ENCODE assay signal across 31 cellular contexts in genomic region chr9:77429928-77430327, GRCh38.
"Had no signal": no experiment of that assay in that cellular context is flagged by ENCODE, and none has a peak within 500 bp of the region (broad histone marks: within the 10 kb centered on the region; RNA-seq: fewer than 3 reads in every experiment).

No MANE protein-coding gene starts in this region.

- FAIRE-seq: pancreas had no signal

- H3K27me3 ChIP-seq: neutrophil, pancreas, right lobe of liver, spleen, suprapubic skin, testis, tibial artery, transverse colon, upper lobe of right lung, uterus had no signal

- H3K36me3 Mint-ChIP-seq: naive thymus-derived CD4-positive, alpha-beta T cell; natural killer cell; stimulated activated memory B cell treated with anti-CD40 and anti-IgM and Interleukin-4, amounts not matched to agents 10 μg/mL and 1 μg/mL and 100 μg/mL, for 72 hours; type B pancreatic cell had no signal

- H3K9me3 ChIP-seq: neutrophil, pancreas, prostate gland, right lobe of liver, spleen, suprapubic skin, testis, tibial artery, transverse colon, upper lobe of right lung, uterus had no signal

- H3K27ac ChIP-seq: neutrophil, pancreas, prostate gland, right lobe of liver, skin epidermis, spleen, suprapubic skin, testis, tibial artery, transverse colon, upper lobe of right lung, uterus had no signal

- H3K4me3 Mint-ChIP-seq: naive thymus-derived CD4-positive, alpha-beta T cell; natural killer cell; nephron progenitor cell; neural crest cell; stimulated activated memory B cell treated with anti-CD40 and anti-IgM and Interleukin-4, amounts not matched to agents 10 μg/mL and 1 μg/mL and 100 μg/mL, for 72 hours; stimulated activated naive CD8-positive, alpha-beta T cell treated with anti-CD3 and anti-CD28 coated beads, Interleukin-15, amount 100 ng/mL, for 72 hours; type B pancreatic cell had no signal

- H3K27ac Mint-ChIP-seq: naive thymus-derived CD4-positive, alpha-beta T cell; natural killer cell; stimulated activated memory B cell treated with anti-CD40 and anti-IgM and Interleukin-4, amounts not matched to agents 10 μg/mL and 1 μg/mL and 100 μg/mL, for 72 hours; type B pancreatic cell had no signal

- H3K27me3 Mint-ChIP-seq: stimulated activated memory B cell treated with anti-CD40 and anti-IgM and Interleukin-4, amounts not matched to agents 10 μg/mL and 1 μg/mL and 100 μg/mL, for 72 hours had no signal

- H3K9me3 Mint-ChIP-seq: natural killer cell; nephron progenitor cell; neural crest cell; stimulated activated memory B cell treated with anti-CD40 and anti-IgM and Interleukin-4, amounts not matched to agents 10 μg/mL and 1 μg/mL and 100 μg/mL, for 72 hours; stimulated activated naive CD8-positive, alpha-beta T cell treated with anti-CD3 and anti-CD28 coated beads, Interleukin-15, amount 100 ng/mL, for 72 hours; type B pancreatic cell had no signal

- H3K4me1 ChIP-seq: prostate gland, right lobe of liver, suprapubic skin, testis, tibial artery, uterus had no signal

- H3K36me3 ChIP-seq: neutrophil, pancreas, prostate gland, right lobe of liver, suprapubic skin, transverse colon, upper lobe of right lung, uterus had no signal

- DNase-seq: naive thymus-derived CD4-positive, alpha-beta T cell; natural killer cell; nephron progenitor cell; nucleus accumbens; pancreas; retina; right cardiac atrium; right lobe of liver; spleen; stimulated activated CD4-positive, alpha-beta T cell treated with anti-CD3 and anti-CD28 coated beads, Interleukin-12 subunit alpha, Interleukin-12 subunit beta, amount 100 ng/mL, for 4 hours; stimulated activated CD4-positive, alpha-beta T cell treated with anti-CD3 and anti-CD28 coated beads, Interleukin-1b, Interleukin-23, amount 100 ng/mL, for 48 hours; stimulated activated CD4-positive, alpha-beta T cell treated with anti-CD3 and anti-CD28 coated beads, Interleukin-4, amount 100 ng/mL, for 1 hour; stimulated activated CD4-positive, alpha-beta T cell treated with anti-CD3 and anti-CD28 coated beads, Interleukin-4, amount 100 ng/mL, for 4 hours; stimulated activated CD8-positive, alpha-beta memory T cell treated with anti-CD3 and anti-CD28 coated beads, Interleukin-4, amount 100 ng/mL, for 48 hours; stimulated activated naive CD4-positive, alpha-beta T cell; stimulated activated naive CD8-positive, alpha-beta T cell treated with anti-CD3 and anti-CD28 coated beads, Interleukin-15, amount 100 ng/mL, for 72 hours; stimulated activated naive CD8-positive, alpha-beta T cell treated with anti-CD3 and anti-CD28 coated beads, Interleukin-15, Interleukin-2, amounts not matched to agents 100 U/mL and 50 U/mL, for 24 hours; substantia nigra; testis; tibial artery; transverse colon; upper lobe of right lung; uterus had no signal

- H3K4me3 ChIP-seq: pancreas, prostate gland, right lobe of liver, skin epidermis, smooth muscle cell, spleen, suprapubic skin, testis, tibial artery, transverse colon, upper lobe of right lung, uterus had no signal
